In the genomic region with DNA sequence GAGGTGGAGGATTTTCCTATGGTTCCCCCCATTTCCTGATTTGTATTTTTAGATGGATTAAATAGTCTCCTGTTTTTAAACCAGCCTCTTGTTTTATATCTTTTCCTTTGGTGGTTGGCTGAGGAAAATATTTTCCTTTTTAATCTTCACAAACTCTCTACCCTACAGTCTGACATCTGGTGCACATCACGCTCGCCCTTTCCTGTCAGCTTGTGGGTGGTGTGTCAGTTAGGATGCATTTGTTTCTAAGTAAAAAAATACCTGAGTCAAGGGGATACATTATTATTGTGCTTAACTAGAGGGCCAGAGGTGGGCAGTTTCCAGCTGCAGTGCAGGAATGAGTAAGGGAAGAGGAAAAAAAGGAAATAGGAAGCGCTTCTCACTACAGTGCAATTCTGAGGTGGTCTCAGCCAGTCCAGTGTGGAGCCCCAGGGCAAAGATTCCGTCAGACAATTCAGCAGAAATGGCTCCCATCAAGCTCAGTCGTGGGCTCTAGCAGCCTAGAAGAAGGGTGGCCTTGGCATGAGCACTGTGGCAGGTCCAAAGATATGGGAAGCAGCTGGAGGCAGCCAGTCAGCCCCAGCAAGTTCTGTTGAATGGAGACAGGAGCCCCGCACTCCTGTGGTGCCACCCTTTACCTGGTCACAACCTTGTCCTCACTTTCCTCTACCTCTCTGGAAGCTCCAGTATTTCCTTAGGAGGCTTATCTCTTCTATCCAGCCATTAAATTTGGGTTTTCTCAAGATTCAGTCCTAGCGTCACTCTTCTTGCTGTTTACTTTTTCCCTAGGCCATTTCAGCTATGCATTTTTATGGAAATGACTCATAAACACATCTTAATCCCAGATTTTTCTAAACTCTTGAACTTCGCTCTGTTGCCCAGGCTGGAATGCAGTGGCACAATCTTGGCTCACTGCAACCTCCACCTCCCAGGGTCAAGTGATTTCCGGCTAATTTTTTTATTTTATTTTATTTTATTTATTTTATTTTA, we compare ENCODE assay signal across 13 cellular contexts. TPM values are rescaled to one million over a fixed set of nuclear protein-coding genes. Genes with fewer than 3 reads are reported as not detected.
DNase-seq lines count a peak whose midpoint lies in the region; ATAC-seq lines count a peak whose summit lies in the region.
"Had no signal": no experiment of that assay in that cellular context is flagged by ENCODE, and none has a peak within 500 bp of the region (broad histone marks: within the 10 kb centered on the region; RNA-seq: fewer than 3 reads in every experiment).

No MANE protein-coding gene starts in this region.

- no peak for ATAC-seq in GM18511 (IDR thresholded peaks at IDR 0.05; ENCODE audit: unreplicated experiment)

- peak; percentile 70 for DNase-seq in A172 (ENCODE audit: low spot score)
- peak; percentile 70 for DNase-seq in GM04503 (ENCODE audit: low read depth)
- DNase-seq in amniotic epithelial cell (ENCODE audit: low read depth): peak; percentile 90
- peak; percentile 71 for DNase-seq in iris pigment epithelial cell (ENCODE audit: low read depth)
- no peak for DNase-seq in cerebellar nuclear complex (lab: John Stamatoyannopoulos, UW)
- DNase-seq in NCI-H128 (lab: John Stamatoyannopoulos, UW; ENCODE audit: unreplicated experiment): no peak
- no peak for DNase-seq in activated effector memory CD4-positive, alpha-beta T cell treated with Interleukin-2 at 50 U/mL for 16 hours
- DNase-seq: C1 segment of cervical spinal cord, hippocampal formation had no signal

RNA-seq across cellular contexts. Expression of a gene that starts 18.5 kb away (rescaled TPM):
- not detected in 2 replicates for total RNA-seq in A172 (2014; rRNA removed; shearing (Covaris generic))
- total RNA-seq: G401; mesenteric fat pad; T-helper 1 cell treated with Interleukin-12 subunit alpha and Interleukin-12 subunit beta and Interleukin-4 antibody, amounts not matched to agents 30 ng/mL and 1 ng/mL, for 36 hours had no signal

RNA-seq across cellular contexts. Expression of a gene that starts 33.5 kb away (rescaled TPM):
- total RNA-seq in A172 (2014; rRNA removed; shearing (Covaris generic)): 106 and 136 TPM in 2 replicates

RNA-seq across cellular contexts. Expression of a gene that starts 37.6 kb away (rescaled TPM):
- 26.7 and 27.2 TPM in 2 replicates for total RNA-seq in A172 (2014; rRNA removed; shearing (Covaris generic))

RNA-seq across cellular contexts. Expression of a gene that starts 44.7 kb away (rescaled TPM):
- not detected in 2 replicates for total RNA-seq in A172 (2014; rRNA removed; shearing (Covaris generic))
- total RNA-seq: G401 had no signal

RNA-seq across cellular contexts. Expression of a gene that starts 47.0 kb away (rescaled TPM):
- 9.8 and 11.7 TPM in 2 replicates for total RNA-seq in A172 (2014; rRNA removed; shearing (Covaris generic))

Comparison
In these comparisons a context has a peak if more than half of its experiments do, and no peak if none do; other contexts are left out.
1. DNase-seq: peak in A172 (single experiment), GM04503 (single experiment), amniotic epithelial cell (single experiment) and iris pigment epithelial cell (single experiment); none in cerebellar nuclear complex (0 of 2), NCI-H128 (single experiment) and activated effector memory CD4-positive, alpha-beta T cell treated with Interleukin-2 at 50 U/mL for 16 hours (single experiment).